Comparison of ENCODE assay signal across 8 cellular contexts in genomic region chr7:128883622-128884549, GRCh38. TPM values are rescaled to one million over a fixed set of nuclear protein-coding genes. Genes with fewer than 3 reads are reported as not detected.
DNase-seq lines count a peak whose midpoint lies in the region; ATAC-seq, FAIRE-seq and TF ChIP-seq lines count a peak whose summit lies in the region.

No MANE protein-coding gene starts in this region.

- H3K36me3 ChIP-seq in kidney (ENCODE audit: control insufficient read depth in 1 of 2, insufficient read depth in 2 of 2, low read length in 2 of 2), result no peaks in the 10 kb centered on the region

- no peaks in the 10 kb centered on the region for H3K9me3 Mint-ChIP-seq in brain

- no peak overlapping the region for H3K27ac ChIP-seq in VCaP
- no peak overlapping the region for H3K27ac ChIP-seq in kidney (ENCODE audit: low read depth in 2 of 2, low read length in 2 of 2)

- FAIRE-seq in kidney (lab: Jason Lieb, UNC), result no peak

- TF ChIP-seq CTCF in GM12872 (IDR thresholded peaks at IDR 0.05; ENCODE audit: insufficient read depth, low read depth, low read length) (peak; percentile 88), VCaP (conservative IDR thresholded peaks at IDR 0.05) (peak; percentile 98), brain (conservative IDR thresholded peaks at IDR 0.05) (peak; percentile 82 to 92), kidney (IDR thresholded peaks at IDR 0.05; ENCODE audit: borderline replicate concordance, extremely low read depth, insufficient read depth) (peak; percentile 96)

- peaks cover 11% of the 10 kb centered on the region for H3K4me1 Mint-ChIP-seq in brain

- no peaks in the 10 kb centered on the region for H3K36me3 Mint-ChIP-seq in brain

- H3K9ac ChIP-seq in kidney (ENCODE audit: low read length in 2 of 2), result no peak overlapping the region

- peak; percentile 69 for DNase-seq in NCI-H2196 (lab: John Stamatoyannopoulos, UW; ENCODE audit: unreplicated experiment)
- DNase-seq in kidney, result peak; percentile 91
- peak; percentile 91 to 92 for DNase-seq in stimulated activated CD4-positive, alpha-beta T cell treated with anti-CD3 and anti-CD28 coated beads, Interleukin-2, amount 100 ng/mL, for 24 hours

- ATAC-seq in HG02763 (IDR thresholded peaks at IDR 0.05; ENCODE audit: unreplicated experiment) (peak; percentile 69), GM19467 (IDR thresholded peaks at IDR 0.05; ENCODE audit: unreplicated experiment) (no peak)

- intact Hi-C loops in kidney (cut with DNase I), result no loop called here

- H3K9me3 ChIP-seq in kidney (ENCODE audit: control insufficient read depth in 1 of 2, low read length in 2 of 2), result no peaks in the 10 kb centered on the region

- no peak overlapping the region for H3K4me3 Mint-ChIP-seq in brain

- no peak overlapping the region for H3K4me3 ChIP-seq in kidney (ENCODE audit: low read length in 2 of 2)

- H3K4me1 ChIP-seq in kidney (ENCODE audit: control insufficient read depth in 1 of 2, insufficient read depth in 1 of 2, low read depth in 1 of 2, low read length in 2 of 2), result no peaks in the 10 kb centered on the region

- peak overlapping the region in 2 of 5 experiments; percentile 30 to 54 for H3K27ac Mint-ChIP-seq in brain

- H3K27me3 Mint-ChIP-seq in brain, result no peaks in the 10 kb centered on the region

RNA-seq across cellular contexts. Expression of gene ATP6V1F, which starts 21.2 kb away (rescaled TPM):
- polyA plus RNA-seq in brain (ENCODE audit: insufficient read depth, low read depth, low replicate concordance) (392 TPM), kidney (ENCODE audit: insufficient read depth, low read depth, low replicate concordance) (684 TPM)
- 161 TPM for total RNA-seq in kidney

RNA-seq across cellular contexts. Expression of gene KCP, which starts 26.6 kb away (rescaled TPM):
- polyA plus RNA-seq in brain (ENCODE audit: insufficient read depth, low read depth, low replicate concordance) (0.29 TPM), kidney (ENCODE audit: insufficient read depth, low read depth, low replicate concordance) (7.7 TPM)
- 44.6 TPM for total RNA-seq in kidney

RNA-seq across cellular contexts. Expression of gene FLNC, which starts 53.7 kb away (rescaled TPM):
- 7.8 TPM for polyA plus RNA-seq in brain (ENCODE audit: insufficient read depth, low read depth, low replicate concordance)
- total RNA-seq in kidney, result 12.2 TPM
- polyA plus RNA-seq in kidney (ENCODE audit: insufficient read depth, low read depth, low replicate concordance), result 2.8 TPM

RNA-seq across cellular contexts. Expression of gene IRF5, which starts 53.8 kb away (rescaled TPM):
- polyA plus RNA-seq in brain (ENCODE audit: insufficient read depth, low read depth, low replicate concordance) (2.7 TPM), kidney (ENCODE audit: insufficient read depth, low read depth, low replicate concordance) (13.0 TPM)
- total RNA-seq in kidney, result 27.1 TPM
